Comparison of ENCODE assay signal across 8 cellular contexts in the genomic region with DNA sequence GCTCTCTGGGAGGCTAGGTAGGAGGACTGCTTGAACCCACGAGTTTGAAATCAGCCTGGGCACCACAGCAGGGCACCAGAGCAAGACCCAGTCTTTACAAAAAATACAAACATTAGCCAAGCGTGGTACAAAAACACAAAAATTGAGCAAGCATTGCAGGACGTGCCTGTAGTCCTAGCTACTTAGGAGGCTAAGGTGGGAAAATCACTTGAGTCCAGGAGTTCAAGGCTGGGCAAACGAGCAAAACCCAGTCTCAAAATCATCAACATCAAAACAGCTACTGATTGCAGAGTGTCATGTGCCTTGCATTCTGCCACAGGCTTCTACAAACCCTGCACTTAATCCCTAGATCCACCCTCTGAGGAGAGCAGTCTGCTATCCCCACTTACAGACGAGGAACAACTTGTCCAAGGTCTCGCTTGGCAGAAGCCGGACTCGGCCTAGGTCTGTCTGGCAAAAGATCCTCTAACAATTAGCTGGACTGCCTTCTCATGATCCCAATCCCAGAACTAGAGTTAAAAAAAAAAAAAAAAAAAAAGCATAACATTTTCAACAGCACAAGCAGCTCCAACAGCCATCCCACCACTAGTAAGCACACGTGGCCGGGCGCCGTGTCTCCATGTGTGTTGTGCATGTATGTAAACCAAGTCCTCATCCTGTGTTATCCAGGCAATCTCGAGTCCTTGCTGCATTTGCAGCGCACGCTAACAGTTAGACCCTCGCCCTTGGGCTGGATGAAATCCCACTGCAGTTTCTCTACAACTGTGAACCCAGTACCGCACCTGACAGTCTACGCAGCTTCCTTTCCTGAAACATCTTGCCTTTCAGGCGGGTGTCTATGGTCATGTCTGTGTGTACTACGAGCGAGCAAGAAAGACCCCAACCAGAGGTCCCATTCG. TPM values are rescaled to one million over a fixed set of nuclear protein-coding genes. Genes with fewer than 3 reads are reported as not detected.
DNase-seq lines count a peak whose midpoint lies in the region; ATAC-seq and TF ChIP-seq lines count a peak whose summit lies in the region.

No MANE protein-coding gene starts in this region.

- peak overlapping the region; percentile 96 for H3K4me2 ChIP-seq in OCI-LY1 (ENCODE audit: low read length)

- H4K20me1 ChIP-seq in OCI-LY1 (ENCODE audit: insufficient read depth, low read length), result no peaks in the 10 kb centered on the region

- POLR2A ChIA-PET in CD4-positive, alpha-beta memory T cell (lab: Charles Lee; ENCODE audit: partially characterized antibody), result interaction anchor here (1.5 to 9.5 kb wide), 8 partner anchors 10 to 343 kb away, joined by 4 to 199 read pairs (median 25); partner anchors contain the start of genes BRSK1, FIZ1, HSPBP1 and KMT5C

- H3K4me3 Mint-ChIP-seq in CD4-positive, alpha-beta memory T cell, result peak overlapping the region; percentile 93 to 100 (median 98)

- peaks cover 0 to 2% (median 0%) of the 10 kb centered on the region in 8 donors for H3K9me3 Mint-ChIP-seq in CD4-positive, alpha-beta memory T cell

- peak overlapping the region; percentile 95 for H3K9ac ChIP-seq in OCI-LY1 (ENCODE audit: low read length)

- peaks cover 35 to 72% (median 55%) of the 10 kb centered on the region in 4 donors for H3K4me1 Mint-ChIP-seq in CD4-positive, alpha-beta memory T cell

- H3K27me3 ChIP-seq in CD4-positive, alpha-beta memory T cell (ENCODE audit: insufficient read depth, low read length), result no peaks in the 10 kb centered on the region
- no peaks in the 10 kb centered on the region for H3K27me3 ChIP-seq in OCI-LY1 (ENCODE audit: insufficient read depth, low read length)
- no peaks in the 10 kb centered on the region for H3K27me3 ChIP-seq in ectodermal cell (ENCODE audit: control insufficient read depth, insufficient read depth, low read length, poor library complexity, severe bottlenecking)
- H3K27me3 ChIP-seq in neuron (ENCODE audit: insufficient read depth, low read length), result no peaks in the 10 kb centered on the region

- H3K79me2 ChIP-seq in OCI-LY1 (ENCODE audit: insufficient read depth, low read length), result peaks cover 58% of the 10 kb centered on the region

- WGBS in ectodermal cell, 2 experiments, result 85 to 88% methylated on average over 22 of the region's 22 CpGs

- peaks cover 65% of the 10 kb centered on the region for H3K4me1 ChIP-seq in CD4-positive, alpha-beta memory T cell (ENCODE audit: insufficient read depth, low read length)
- H3K4me1 ChIP-seq in OCI-LY1 (ENCODE audit: insufficient read depth, low read length, severe bottlenecking) (peaks cover 64% of the 10 kb centered on the region), ectodermal cell (ENCODE audit: control insufficient read depth, insufficient read depth, low read length) (peaks cover 25% of the 10 kb centered on the region), neuron (ENCODE audit: insufficient read depth, low read length) (peaks cover 27% of the 10 kb centered on the region)

- ATAC-seq in HG02610 (IDR thresholded peaks at IDR 0.05; ENCODE audit: unreplicated experiment) (no peak), GM21723 (IDR thresholded peaks at IDR 0.05; ENCODE audit: unreplicated experiment) (no peak)

- H2AFZ ChIP-seq in OCI-LY1 (ENCODE audit: low read length) (no peak overlapping the region), neuron (ENCODE audit: low read depth, low read length) (no peak overlapping the region)

- TF ChIP-seq CTCF in OCI-LY1 (IDR thresholded peaks at IDR 0.05; ENCODE audit: low read length), result no peak

- H3K36me3 ChIP-seq in CD4-positive, alpha-beta memory T cell (ENCODE audit: insufficient read depth, low read length), result no peaks in the 10 kb centered on the region
- peaks cover 38% of the 10 kb centered on the region; the same call in 1 of the 2 replicates for H3K36me3 ChIP-seq in OCI-LY1 (ENCODE audit: insufficient read depth, low read length)
- no peaks in the 10 kb centered on the region for H3K36me3 ChIP-seq in ectodermal cell (ENCODE audit: control insufficient read depth, insufficient read depth, low read length)
- peaks cover 5% of the 10 kb centered on the region for H3K36me3 ChIP-seq in neuron (ENCODE audit: insufficient read depth, low read length)

- no peaks in the 10 kb centered on the region for H3K9me3 ChIP-seq in CD4-positive, alpha-beta memory T cell (ENCODE audit: control insufficient read depth in 1 of 2, low read length in 2 of 2)
- H3K9me3 ChIP-seq in OCI-LY1 (ENCODE audit: low read length), result no peaks in the 10 kb centered on the region
- H3K9me3 ChIP-seq in ectodermal cell (ENCODE audit: control insufficient read depth, low read length), result no peaks in the 10 kb centered on the region
- H3K9me3 ChIP-seq in neuron (ENCODE audit: low read length), result no peaks in the 10 kb centered on the region

- CTCF ChIA-PET in CD4-positive, alpha-beta memory T cell (lab: Charles Lee; ENCODE audit: partially characterized antibody), result interaction anchor here (0.6 to 2.7 kb wide), 5 partner anchors 35 to 247 kb away, joined by 3 to 17 read pairs (median 6); no protein-coding TSS in a partner anchor

- peaks cover 7% of the 10 kb centered on the region; the same call in 1 of the 2 replicates for H3F3A ChIP-seq in OCI-LY1 (ENCODE audit: insufficient read depth, low read length)

- peak in 2 of 5 donors; percentile 20 to 24 for DNase-seq in CD4-positive, alpha-beta memory T cell
- no peak for DNase-seq in NCI-H128 (lab: John Stamatoyannopoulos, UW; ENCODE audit: unreplicated experiment)
- DNase-seq in ureter (ENCODE audit: low spot score), result no peak

- H3K36me3 Mint-ChIP-seq in CD4-positive, alpha-beta memory T cell, result peaks cover under 1 to 38% of the 10 kb centered on the region in 2 donors

- intact Hi-C loops in CD4-positive, alpha-beta memory T cell (cut with micrococcal nuclease), result loop anchor here (5.0 to 10.0 kb wide), 3 partner anchors 35 to 378 kb away; partner anchors contain the start of gene PPP1R12C

- H3K4me3 ChIP-seq in CD4-positive, alpha-beta memory T cell (ENCODE audit: low read length in 2 of 2), result peak overlapping the region; percentile 79 to 92
- H3K4me3 ChIP-seq in OCI-LY1 (ENCODE audit: low read depth, low read length, poor library complexity, severe bottlenecking), result peak overlapping the region; percentile 94
- peak overlapping the region; percentile 86 for H3K4me3 ChIP-seq in ectodermal cell (ENCODE audit: insufficient read depth, low read depth, low read length)
- H3K4me3 ChIP-seq in neuron (ENCODE audit: low read length), result peak overlapping the region; percentile 78

- peak overlapping the region; percentile 92 for H3K27ac ChIP-seq in CD4-positive, alpha-beta memory T cell (ENCODE audit: low read depth, low read length)
- peak overlapping the region; percentile 100 for H3K27ac ChIP-seq in OCI-LY1 (ENCODE audit: low read depth, low read length, poor library complexity, severe bottlenecking)
- no peak overlapping the region for H3K27ac ChIP-seq in ectodermal cell (ENCODE audit: insufficient read depth, low read depth, low read length, poor library complexity, severe bottlenecking)

- peaks cover 0 to 2% of the 10 kb centered on the region in 2 donors for H3K27me3 Mint-ChIP-seq in CD4-positive, alpha-beta memory T cell

- H3K27ac Mint-ChIP-seq in CD4-positive, alpha-beta memory T cell, result peak overlapping the region; percentile 95 to 99 (median 99)

- H3K9me2 ChIP-seq in OCI-LY1 (ENCODE audit: low read depth, low read length), result no peaks in the 10 kb centered on the region

RNA-seq across cellular contexts. Expression of gene PPP6R1, which starts 2.0 kb away (rescaled TPM):
- total RNA-seq in CD4-positive, alpha-beta memory T cell, result 100 to 1,000 TPM; 161 to 162 TPM
- polyA plus RNA-seq in CD4-positive, alpha-beta memory T cell, result 100 to 1,000 TPM in 1 of 2 donors, 10 to 100 TPM in 1; 22.9 to 107 TPM
- 54.7 TPM for polyA plus RNA-seq in ectodermal cell (2013, experiment 1 of 4)
- polyA plus RNA-seq in ectodermal cell (2013, experiment 2 of 4), result 55.5 TPM
- polyA plus RNA-seq in ectodermal cell (2013, experiment 3 of 4), result 42.4 TPM
- polyA plus RNA-seq in ectodermal cell (2013, experiment 4 of 4), result 47.3 TPM
- total RNA-seq in ureter, result 65.1 TPM

RNA-seq across cellular contexts. Expression of gene HSPBP1, which starts 23.1 kb away (rescaled TPM):
- 10 to 100 TPM; 17.9 to 18.5 TPM for total RNA-seq in CD4-positive, alpha-beta memory T cell
- 10 to 100 TPM; 35.7 to 38.7 TPM for polyA plus RNA-seq in CD4-positive, alpha-beta memory T cell
- 57.0 TPM for polyA plus RNA-seq in ectodermal cell (2013, experiment 1 of 4)
- polyA plus RNA-seq in ectodermal cell (2013, experiment 2 of 4), result 55.7 TPM
- polyA plus RNA-seq in ectodermal cell (2013, experiment 3 of 4), result 43.9 TPM
- 41.2 TPM for polyA plus RNA-seq in ectodermal cell (2013, experiment 4 of 4)
- 31.2 TPM for total RNA-seq in ureter

RNA-seq across cellular contexts. Expression of gene BRSK1, which starts 27.0 kb away (rescaled TPM):
- total RNA-seq in CD4-positive, alpha-beta memory T cell, result 1 to 10 TPM; 1.4 to 1.7 TPM
- polyA plus RNA-seq in CD4-positive, alpha-beta memory T cell, result not detected
- polyA plus RNA-seq in ectodermal cell (2013, experiment 1 of 4), result 39.4 TPM
- polyA plus RNA-seq in ectodermal cell (2013, experiment 2 of 4), result 49.0 TPM
- 40.7 TPM for polyA plus RNA-seq in ectodermal cell (2013, experiment 3 of 4)
- 46.1 TPM for polyA plus RNA-seq in ectodermal cell (2013, experiment 4 of 4)
- total RNA-seq in ureter, result 10.6 TPM

RNA-seq across cellular contexts. Expression of gene TMEM86B, which starts 28.2 kb away (rescaled TPM):
- total RNA-seq in CD4-positive, alpha-beta memory T cell, result 10 to 100 TPM; 19.7 to 22.1 TPM
- 1 to 10 TPM in 1 of 2 donors, not detected in 1; 3.5 TPM for polyA plus RNA-seq in CD4-positive, alpha-beta memory T cell
- 3.4 TPM for polyA plus RNA-seq in ectodermal cell (2013, experiment 1 of 4)
- 3.9 TPM for polyA plus RNA-seq in ectodermal cell (2013, experiment 2 of 4)
- 3.9 TPM for polyA plus RNA-seq in ectodermal cell (2013, experiment 3 of 4)
- 4.6 TPM for polyA plus RNA-seq in ectodermal cell (2013, experiment 4 of 4)
- total RNA-seq in ureter, result 6.4 TPM

RNA-seq across cellular contexts. Expression of gene PTPRH, which starts 47.5 kb away (rescaled TPM):
- total RNA-seq in CD4-positive, alpha-beta memory T cell, result not detected
- not detected for polyA plus RNA-seq in CD4-positive, alpha-beta memory T cell
- polyA plus RNA-seq in ectodermal cell (2013, experiment 1 of 4), result 0.33 TPM
- polyA plus RNA-seq in ectodermal cell (2013, experiment 2 of 4), result 0.57 TPM
- polyA plus RNA-seq in ectodermal cell (2013, experiment 3 of 4), result 0.64 TPM
- polyA plus RNA-seq in ectodermal cell (2013, experiment 4 of 4), result 1.1 TPM
- total RNA-seq in ureter, result 1.3 TPM
